ENCODE assay signal across 8 cellular contexts in genomic region chr22:31943976-31944699, GRCh38. TPM values are rescaled to one million over a fixed set of nuclear protein-coding genes. Genes with fewer than 3 reads are reported as not detected.
DNase-seq lines count a peak whose midpoint lies in the region; ATAC-seq and TF ChIP-seq lines count a peak whose summit lies in the region.

Gene YWHAH (plus strand): TSS chr22:31944535. CDS start chr22:31944734, 199 bp downstream.

- peaks cover 19% of the 10 kb centered on the region for H3K4me1 Mint-ChIP-seq in activated T-helper 2 cell treated with anti-CD3 and anti-CD28 coated beads, Interferon-gamma antibody, Interleukin-2, Interleukin-4, amounts not matched to agents 10 μg/mL and 5 μg/mL and 100 μg/mL, durations not matched to agents 14 hours and 24 hours and 36 hours (ENCODE audit: low read depth)
- H3K4me1 Mint-ChIP-seq in nephron: peaks cover 7% of the 10 kb centered on the region

- H3K36me3 Mint-ChIP-seq in activated T-helper 2 cell treated with anti-CD3 and anti-CD28 coated beads, Interferon-gamma antibody, Interleukin-2, Interleukin-4, amounts not matched to agents 10 μg/mL and 5 μg/mL and 100 μg/mL, durations not matched to agents 14 hours and 24 hours and 36 hours (ENCODE audit: low read depth): peaks cover 17% of the 10 kb centered on the region
- peaks cover 13% of the 10 kb centered on the region for H3K36me3 Mint-ChIP-seq in nephron (ENCODE audit: low read depth)

- peaks cover 38% of the 10 kb centered on the region for H3K36me3 ChIP-seq in KOPT-K1 (ENCODE audit: insufficient read depth, low read length)

- intact Hi-C loops in activated T-helper 2 cell treated with anti-CD3 and anti-CD28 coated beads, Interferon-gamma antibody, Interleukin-2, Interleukin-4, amounts not matched to agents 10 μg/mL and 5 μg/mL and 100 μg/mL, durations not matched to agents 14 hours and 24 hours and 36 hours (cut with micrococcal nuclease): loop anchor here (1.0 kb wide), 4 partner anchors 26 to 282 kb away; partner anchors contain the start of genes PISD and PRR14L

- peak within 1 kb of the TSS; percentile 88 for H3K4me3 Mint-ChIP-seq in activated T-helper 2 cell treated with anti-CD3 and anti-CD28 coated beads, Interferon-gamma antibody, Interleukin-2, Interleukin-4, amounts not matched to agents 10 μg/mL and 5 μg/mL and 100 μg/mL, durations not matched to agents 14 hours and 24 hours and 36 hours (ENCODE audit: low read depth)
- H3K4me3 Mint-ChIP-seq in nephron: peak within 1 kb of the TSS; percentile 90 to 94 (median 93)

- H3K27ac ChIP-seq in KOPT-K1 (ENCODE audit: low read depth, low read length, poor library complexity, severe bottlenecking): peak within 1 kb of the TSS; percentile 97

- no peaks in the 10 kb centered on the region for H3K27me3 Mint-ChIP-seq in activated T-helper 2 cell treated with anti-CD3 and anti-CD28 coated beads, Interferon-gamma antibody, Interleukin-2, Interleukin-4, amounts not matched to agents 10 μg/mL and 5 μg/mL and 100 μg/mL, durations not matched to agents 14 hours and 24 hours and 36 hours (ENCODE audit: low read depth)
- H3K27me3 Mint-ChIP-seq in nephron (ENCODE audit: low read depth): no peaks in the 10 kb centered on the region

- peak within 1 kb of the TSS; percentile 92 for H3K4me3 ChIP-seq in fibroblast of pulmonary artery (replicated peaks; ENCODE audit: low read depth, low read length)

- DNase-seq in DMS79 treated with DMSO at 0.1 percent for 48 hours (lab: John Stamatoyannopoulos, UW): peak; percentile 65
- peak; percentile 96 for DNase-seq in RPMI8226
- DNase-seq in activated T-helper 2 cell treated with anti-CD3 and anti-CD28 coated beads, Interferon-gamma antibody, Interleukin-2, Interleukin-4, amounts not matched to agents 10 μg/mL and 5 μg/mL and 100 μg/mL, durations not matched to agents 14 hours and 24 hours and 36 hours (ENCODE audit: low spot score): peak; percentile 89
- peak; percentile 95 for DNase-seq in fibroblast of pulmonary artery (ENCODE audit: low read depth)
- peak; percentile 94 for DNase-seq in stimulated activated naive CD8-positive, alpha-beta T cell treated with anti-CD3 and anti-CD28 coated beads, Interleukin-15, Interleukin-2, amounts not matched to agents 100 U/mL and 50 U/mL, for 24 hours

- no peaks in the 10 kb centered on the region for H3K9me3 Mint-ChIP-seq in activated T-helper 2 cell treated with anti-CD3 and anti-CD28 coated beads, Interferon-gamma antibody, Interleukin-2, Interleukin-4, amounts not matched to agents 10 μg/mL and 5 μg/mL and 100 μg/mL, durations not matched to agents 14 hours and 24 hours and 36 hours
- H3K9me3 Mint-ChIP-seq in nephron: no peaks in the 10 kb centered on the region

- peak within 1 kb of the TSS; percentile 91 for H3K27ac Mint-ChIP-seq in activated T-helper 2 cell treated with anti-CD3 and anti-CD28 coated beads, Interferon-gamma antibody, Interleukin-2, Interleukin-4, amounts not matched to agents 10 μg/mL and 5 μg/mL and 100 μg/mL, durations not matched to agents 14 hours and 24 hours and 36 hours
- H3K27ac Mint-ChIP-seq in nephron: peak within 1 kb of the TSS; percentile 83 to 96 (median 90)

- ATAC-seq in GM21737 (IDR thresholded peaks at IDR 0.05; ENCODE audit: unreplicated experiment): peak; percentile 57
- ATAC-seq in stimulated activated naive CD8-positive, alpha-beta T cell treated with anti-CD3 and anti-CD28 coated beads, Interleukin-15, Interleukin-2, amounts not matched to agents 100 U/mL and 50 U/mL, for 24 hours: peak; percentile 77

- H3K9me3 ChIP-seq in KOPT-K1 (ENCODE audit: insufficient read depth, low read length, poor library complexity, severe bottlenecking): no peaks in the 10 kb centered on the region

- no peak for TF ChIP-seq CTCF in fibroblast of pulmonary artery (IDR thresholded peaks at IDR 0.05; ENCODE audit: low read length, missing control alignments)
- TF ChIP-seq CTCF in nephron (IDR thresholded peaks at IDR 0.05; ENCODE audit: unreplicated experiment in 3 of 3): no peak

RNA-seq across cellular contexts. Expression of gene YWHAH, which starts in this region (rescaled TPM):
- total RNA-seq in activated T-helper 2 cell treated with anti-CD3 and anti-CD28 coated beads, Interferon-gamma antibody, Interleukin-2, Interleukin-4, amounts not matched to agents 10 μg/mL and 5 μg/mL and 100 μg/mL, durations not matched to agents 14 hours and 24 hours and 36 hours: 150 TPM in 2 replicates

Comparison
In these comparisons a context has a peak if more than half of its experiments do, and no peak if none do; other contexts are left out.
1. Peak in every context shown above with its lines: DNase-seq, ATAC-seq, H3K4me3 ChIP-seq and H3K27ac ChIP-seq.